8 cellular contexts compared by ENCODE assay signal in genomic region chr9:101398335-101398929, GRCh38. TPM values are rescaled to one million over a fixed set of nuclear protein-coding genes. Genes with fewer than 3 reads are reported as not detected.
DNase-seq lines count a peak whose midpoint lies in the region; ATAC-seq and TF ChIP-seq lines count a peak whose summit lies in the region.

TSS of gene MRPL50 (minus strand) at chr9:101398618. CDS start at chr9:101398592, 26 bp downstream.
TSS of gene ZNF189 (plus strand) at chr9:101398851. CDS start at chr9:101399157, 306 bp downstream.

- peaks cover 26% of the 10 kb centered on the region for H3K36me3 Mint-ChIP-seq in T-helper 17 cell (ENCODE audit: low read depth)

- H3K4me1 ChIP-seq in right cardiac atrium (ENCODE audit: control insufficient read depth, insufficient read depth, low read length) (peaks cover 2% of the 10 kb centered on the region), uterus (no peaks in the 10 kb centered on the region)

- H3K4me3 Mint-ChIP-seq in T-helper 17 cell, result peak within 1 kb of the TSS; percentile 99

- under 1% methylated on average over 37 of the region's 37 CpGs for WGBS in right cardiac atrium

- peak within 1 kb of the TSS; percentile 99 for H3K27ac Mint-ChIP-seq in T-helper 17 cell

- no peak for TF ChIP-seq CTCF in uterus (IDR thresholded peaks at IDR 0.05)

- H3K27me3 Mint-ChIP-seq in T-helper 17 cell, result no peaks in the 10 kb centered on the region

- ATAC-seq in HG02885 (IDR thresholded peaks at IDR 0.05; ENCODE audit: poor library complexity, unreplicated experiment) (peak; percentile 96), T-helper 17 cell (peak; percentile 96), right cardiac atrium (peak; percentile 98 to 99)

- H3K9me3 ChIP-seq in T-helper 17 cell (ENCODE audit: control insufficient read depth, low read length, poor library complexity, severe bottlenecking) (no peaks in the 10 kb centered on the region), right cardiac atrium (ENCODE audit: control insufficient read depth, low read length) (no peaks in the 10 kb centered on the region), uterus (peaks cover 0 to 21% of the 10 kb centered on the region in 2 donors)

- H3K36me3 ChIP-seq in uterus, result no peaks in the 10 kb centered on the region

- peak within 1 kb of the TSS; percentile 89 for H3K27ac ChIP-seq in right cardiac atrium (ENCODE audit: low read length)
- peak within 1 kb of the TSS; percentile 82 to 88 for H3K27ac ChIP-seq in uterus

- intact Hi-C loops in right cardiac atrium (cut with DNase I) (loop anchor here in 2 of 4 donors (10.0 kb wide), 1 partner anchor 136 kb away; the partner anchor contains the start of gene RNF20 (in 2 of the 2)), uterus (cut with DNase I; ENCODE audit: low total_unique reads) (no loop called here)

- DNase-seq in NCI-H1694 treated with DMSO at 0.1 percent for 48 hours (lab: John Stamatoyannopoulos, UW) (peak; percentile 96), T-helper 17 cell (peak; percentile 88 to 92 (median 92)), anterior cingulate cortex (lab: John Stamatoyannopoulos, UW) (peak; percentile 88 to 100 (median 98)), right cardiac atrium (peak; percentile 98 to 99 (median 99)), pulmonary artery endothelial cell (ENCODE audit: low read depth, low spot score) (peak; percentile 97), uterus (peak; percentile 98 to 99)

- TF ChIP-seq POLR2A in GM15510 (IDR thresholded peaks at IDR 0.05; ENCODE audit: borderline replicate concordance, extremely low read depth, insufficient read length), result peak; percentile 86
- peak; percentile 72 to 91 for TF ChIP-seq POLR2A in uterus (IDR thresholded peaks at IDR 0.05)

- H3K4me3 ChIP-seq in right cardiac atrium (ENCODE audit: low read length) (peak within 1 kb of the TSS; percentile 95), uterus (peak within 1 kb of the TSS; percentile 63 to 68)

- H3K27me3 ChIP-seq in right cardiac atrium (ENCODE audit: control insufficient read depth, insufficient read depth), result no peaks in the 10 kb centered on the region
- H3K27me3 ChIP-seq in uterus, result no peaks in the 10 kb centered on the region

- H3K4me1 Mint-ChIP-seq in T-helper 17 cell, result peaks cover 45% of the 10 kb centered on the region

RNA-seq across cellular contexts. Expression of gene MRPL50, which starts in this region (rescaled TPM):
- 1 to 10 TPM; 6.6 TPM for total RNA-seq in T-helper 17 cell
- 10 to 100 TPM; 16.0 to 19.2 (median 18.2) TPM for total RNA-seq in right cardiac atrium
- polyA plus RNA-seq in right cardiac atrium, result 20.7 TPM
- 14.6 and 18.7 TPM in 2 replicates for total RNA-seq in pulmonary artery endothelial cell
- 10 to 100 TPM; 11.5 to 44.8 (median 23.2) TPM for total RNA-seq in uterus

RNA-seq across cellular contexts. Expression of gene ZNF189, which starts in this region (rescaled TPM):
- 1 to 10 TPM; 6.3 to 8.3 TPM for total RNA-seq in T-helper 17 cell
- total RNA-seq in right cardiac atrium, result 10 to 100 TPM; 25.5 to 38.3 (median 32.3) TPM
- polyA plus RNA-seq in right cardiac atrium, result 17.9 TPM
- 17.9 and 19.2 TPM in 2 replicates for total RNA-seq in pulmonary artery endothelial cell
- total RNA-seq in uterus, result 10 to 100 TPM; 18.8 to 61.9 (median 34.0) TPM

Comparison
In these comparisons a context has a peak if more than half of its experiments do, and no peak if none do; other contexts are left out.
1. Peak in every context shown above with its lines: DNase-seq, ATAC-seq, H3K4me3 ChIP-seq and H3K27ac ChIP-seq.